ENCODE assay signal across 14 cellular contexts in genomic region chr12:4025420-4026358, GRCh38.
DNase-seq lines count a peak whose midpoint lies in the region; ATAC-seq, FAIRE-seq and TF ChIP-seq lines count a peak whose summit lies in the region.
"Had no signal": no experiment of that assay in that cellular context is flagged by ENCODE, and none has a peak within 500 bp of the region (broad histone marks: within the 10 kb centered on the region; RNA-seq: fewer than 3 reads in every experiment).

No MANE protein-coding gene starts in this region.

- in situ Hi-C loops in HAP-1 (cut with MboI; ENCODE audit: low sequenced_read_pairs), result no loop called here

- intact Hi-C loops in Calu3 (cut with micrococcal nuclease; ENCODE audit: unreplicated experiment), result no loop called here

- peaks cover 7% of the 10 kb centered on the region for H3K9me3 Mint-ChIP-seq in astrocyte (ENCODE audit: unreplicated experiment)
- no peaks in the 10 kb centered on the region for H3K9me3 Mint-ChIP-seq in Calu3 (ENCODE audit: low read depth, unreplicated experiment)

- BruUV-seq in Calu3 (replicated peaks; lab: Mats Ljungman, UMichigan), result no TSS peak

- H3K79me2 ChIP-seq in astrocyte (ENCODE audit: insufficient read depth, low read length), result no peaks in the 10 kb centered on the region

- no peaks in the 10 kb centered on the region; the same call in 1 of the 2 replicates for H3K9me3 ChIP-seq in HAP-1
- H3K9me3 ChIP-seq in astrocyte (ENCODE audit: insufficient read depth, low read depth, low read length), result no peaks in the 10 kb centered on the region
- H3K9me3 ChIP-seq in iPS-18c (ENCODE audit: control insufficient read depth, insufficient read depth, low read length), result no peaks in the 10 kb centered on the region
- H3K9me3 ChIP-seq: right atrium auricular region, upper lobe of left lung had no signal

- H3K4me3 ChIP-seq in HAP-1 (no peak overlapping the region), astrocyte (ENCODE audit: insufficient read depth, low read depth, low read length) (no peak overlapping the region), iPS-18c (ENCODE audit: insufficient read depth, low read depth, low read length) (peak overlapping the region; percentile 34)
- H3K4me3 ChIP-seq: right atrium auricular region, upper lobe of left lung had no signal

- H3K4me2 ChIP-seq in astrocyte (ENCODE audit: low read length), result no peak overlapping the region

- H3K27me3 Mint-ChIP-seq in astrocyte (ENCODE audit: low read depth, unreplicated experiment), result peaks cover 43% of the 10 kb centered on the region
- peaks cover 45% of the 10 kb centered on the region for H3K27me3 Mint-ChIP-seq in Calu3 (ENCODE audit: unreplicated experiment)

- H3K27me3 ChIP-seq in HAP-1 (ENCODE audit: low read depth) (no peaks in the 10 kb centered on the region), astrocyte (ENCODE audit: insufficient read depth, low read length) (peaks cover 5% of the 10 kb centered on the region)
- H3K27me3 ChIP-seq: right atrium auricular region, upper lobe of left lung had no signal

- H3K4me3 Mint-ChIP-seq in astrocyte (ENCODE audit: unreplicated experiment), result peak overlapping the region; percentile 36
- no peak overlapping the region for H3K4me3 Mint-ChIP-seq in Calu3 (ENCODE audit: low read depth, unreplicated experiment)

- FAIRE-seq in astrocyte (lab: Jason Lieb, UNC), result no peak

- H3K4me1 Mint-ChIP-seq in astrocyte (ENCODE audit: low read depth, unreplicated experiment) (peaks cover 31% of the 10 kb centered on the region), Calu3 (ENCODE audit: low read depth, unreplicated experiment) (peaks cover 15% of the 10 kb centered on the region)

- H2AFZ ChIP-seq in astrocyte (ENCODE audit: low read depth, low read length), result peak overlapping the region; percentile 10

- H3K27ac ChIP-seq in astrocyte (ENCODE audit: low read depth, low read length), result no peak overlapping the region
- H3K27ac ChIP-seq: right atrium auricular region, upper lobe of left lung had no signal

- H3K27ac Mint-ChIP-seq in astrocyte (ENCODE audit: unreplicated experiment) (peak overlapping the region; percentile 81), Calu3 (ENCODE audit: unreplicated experiment) (no peak overlapping the region)

- H4K20me1 ChIP-seq in astrocyte (ENCODE audit: insufficient read depth, low read length), result no peaks in the 10 kb centered on the region

- CTCF ChIA-PET in Calu3 (lab: Charles Lee), result no interaction called here

- H3K9ac ChIP-seq in astrocyte (ENCODE audit: low read length), result no peak overlapping the region

- H3K36me3 ChIP-seq in HAP-1 (replicated peaks), result no peaks in the 10 kb centered on the region
- no peaks in the 10 kb centered on the region for H3K36me3 ChIP-seq in astrocyte (ENCODE audit: insufficient read depth, low read length)
- H3K36me3 ChIP-seq: right atrium auricular region, upper lobe of left lung had no signal

- TF ChIP-seq CTCF in astrocyte (IDR thresholded peaks at IDR 0.05; ENCODE audit: insufficient read depth, low read depth, low read length), result no peak
- TF ChIP-seq CTCF in omental fat pad (IDR thresholded peaks at IDR 0.05), result no peak
- TF ChIP-seq CTCF in Calu3 (IDR thresholded peaks at IDR 0.05; ENCODE audit: unreplicated experiment), result no peak

- peaks cover 4% of the 10 kb centered on the region for H3K36me3 Mint-ChIP-seq in astrocyte (ENCODE audit: low read depth, unreplicated experiment)
- H3K36me3 Mint-ChIP-seq in Calu3 (ENCODE audit: insufficient read depth, unreplicated experiment), result peaks cover under 1% of the 10 kb centered on the region

- H3K4me1 ChIP-seq in HAP-1 (peaks cover 29% of the 10 kb centered on the region), astrocyte (ENCODE audit: insufficient read depth, low read length) (peaks cover 5% of the 10 kb centered on the region)

- ATAC-seq in omental fat pad (ENCODE audit: low FRiP score) (peak; percentile 68), HG03520 (IDR thresholded peaks at IDR 0.05; ENCODE audit: unreplicated experiment) (no peak)
- ATAC-seq: Right ventricle myocardium inferior had no signal

- DNase-seq in HAP-1 (ENCODE audit: low spot score in 2 of 2) (peak; percentile 88 to 93), astrocyte (ENCODE audit: low read depth) (no peak), omental fat pad (ENCODE audit: low spot score) (no peak), Calu3 (no peak)
- DNase-seq in effector CD4-positive, alpha-beta T cell, result no peak
- DNase-seq: activated effector memory CD4-positive, alpha-beta T cell treated with anti-CD3 and anti-CD28 coated beads, Interleukin-2, amount 50 U/mL, for 16 hours; effector CD8-positive, alpha-beta T cell; kidney glomerular epithelial cell; stimulated activated CD4-positive, alpha-beta T cell treated with anti-CD3 and anti-CD28 coated beads, Interleukin-4, amount 100 ng/mL, for 24 hours had no signal

Comparison
In these comparisons a context has a peak if more than half of its experiments do, and no peak if none do; other contexts are left out.
1. DNase-seq: peak in HAP-1 (2 of 2); none in astrocyte (single experiment), omental fat pad (single experiment), effector CD4-positive, alpha-beta T cell (single experiment) and Calu3 (single experiment).